ENCODE assay signal across 22 cellular contexts in genomic region chr11:70743941-70744351, GRCh38.
"Had no signal": no experiment of that assay in that cellular context is flagged by ENCODE, and none has a peak within 500 bp of the region (broad histone marks: within the 10 kb centered on the region; RNA-seq: fewer than 3 reads in every experiment).

No MANE protein-coding gene starts in this region.

- H3K27me3 ChIP-seq: colonic mucosa, tibial nerve, upper lobe of left lung, uterus had no signal

- FAIRE-seq: keratinocyte had no signal

- ATAC-seq: esophagus mucosa; gastrocnemius medialis; naive thymus-derived CD4-positive, alpha-beta T cell; right cardiac atrium; stimulated activated effector memory CD8-positive, alpha-beta T cell treated with anti-CD3 and anti-CD28 coated beads, Interleukin-12 subunit alpha, Interleukin-12 subunit beta, amount 100 ng/mL, for 72 hours; stimulated activated naive CD8-positive, alpha-beta T cell treated with anti-CD3 and anti-CD28 coated beads, Interleukin-15, Interleukin-2, amounts not matched to agents 100 U/mL and 50 U/mL, for 24 hours had no signal

- H2AFZ ChIP-seq: parathyroid adenoma had no signal

- DNase-seq: colonic mucosa; effector CD8-positive, alpha-beta T cell; endodermal cell; foreskin fibroblast; gastrocnemius medialis; head of caudate nucleus; naive thymus-derived CD4-positive, alpha-beta T cell; right cardiac atrium; sigmoid colon; stimulated activated CD4-positive, alpha-beta T cell treated with anti-CD3 and anti-CD28 coated beads, Interleukin-2, amount 100 ng/mL, for 24 hours; stimulated activated CD4-positive, alpha-beta T cell treated with anti-CD3 and anti-CD28 coated beads, Interleukin-4, amount 100 ng/mL, for 24 hours; stimulated activated naive CD8-positive, alpha-beta T cell treated with anti-CD3 and anti-CD28 coated beads, Interleukin-15, Interleukin-2, amounts not matched to agents 100 U/mL and 50 U/mL, for 24 hours; upper lobe of left lung; uterus had no signal

- H3K9ac ChIP-seq: parathyroid adenoma had no signal

- H3K79me2 ChIP-seq: parathyroid adenoma had no signal

- H3K36me3 ChIP-seq: colonic mucosa, gastrocnemius medialis, neutrophil, sigmoid colon, thoracic aorta, tibial nerve, upper lobe of left lung, uterus had no signal

- H3K4me1 ChIP-seq: colonic mucosa, gastrocnemius medialis, parathyroid adenoma, sigmoid colon, tibial nerve, upper lobe of left lung, uterus had no signal

- H3K27ac ChIP-seq: colonic mucosa, epithelial cell of prostate, gastrocnemius medialis, neutrophil, parathyroid adenoma, sigmoid colon, thoracic aorta, tibial nerve, upper lobe of left lung, uterus had no signal

- H3K4me3 ChIP-seq: colonic mucosa, gastrocnemius medialis, sigmoid colon, thoracic aorta, tibial nerve, upper lobe of left lung, uterus had no signal

- H3K9me3 ChIP-seq: colonic mucosa, gastrocnemius medialis, neutrophil, sigmoid colon, thoracic aorta, upper lobe of left lung, uterus had no signal
